Comparison of ENCODE assay signal across 26 cellular contexts in the genomic region with DNA sequence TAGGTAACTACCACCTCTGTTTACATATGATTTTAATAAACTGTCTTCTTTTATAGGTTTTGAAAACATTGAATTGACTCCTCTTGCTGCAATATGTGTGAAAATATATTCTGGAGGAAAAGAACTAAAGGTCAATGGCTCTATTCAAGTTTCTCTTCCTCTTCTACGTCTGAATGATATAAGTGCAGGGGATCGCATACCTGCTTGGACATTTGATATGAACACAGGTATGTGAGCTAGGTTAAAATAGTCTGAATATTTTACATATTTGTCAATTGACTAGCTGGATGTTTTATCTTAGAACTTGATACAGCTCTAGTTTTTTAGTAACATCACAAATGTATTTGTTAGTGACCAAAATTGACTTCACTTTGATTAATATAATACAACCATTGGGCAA.
"Had no signal": no experiment of that assay in that cellular context is flagged by ENCODE, and none has a peak within 500 bp of the region (broad histone marks: within the 10 kb centered on the region; RNA-seq: fewer than 3 reads in every experiment).

No MANE protein-coding gene starts in this region.

- H3K9ac ChIP-seq: parathyroid adenoma had no signal

- H3K4me3 ChIP-seq: dorsolateral prefrontal cortex, gastrocnemius medialis, left ventricle myocardium inferior, lower lobe of right lung, right atrium auricular region, smooth muscle cell, suprapubic skin, transverse colon, vagina had no signal

- H3K9me3 ChIP-seq: gastrocnemius medialis, left ventricle myocardium inferior, lower lobe of right lung, neutrophil, right atrium auricular region, suprapubic skin, transverse colon, vagina had no signal

- DNase-seq: cortex of kidney; dorsolateral prefrontal cortex; effector CD4-positive, alpha-beta T cell; foreskin fibroblast; gastrocnemius medialis; head of caudate nucleus; left colon; left ventricle myocardium inferior; lower lobe of right lung; natural killer cell; stimulated activated CD4-positive, alpha-beta T cell treated with anti-CD3 and anti-CD28 coated beads, Interleukin-12 subunit alpha, Interleukin-12 subunit beta, amount 100 ng/mL, for 4 hours; stimulated activated CD4-positive, alpha-beta T cell treated with anti-CD3 and anti-CD28 coated beads, Interleukin-1b, Interleukin-23, amount 100 ng/mL, for 48 hours; stimulated activated CD4-positive, alpha-beta T cell treated with anti-CD3 and anti-CD28 coated beads, Interleukin-4, amount 100 ng/mL, for 1 hour; stimulated activated CD8-positive, alpha-beta memory T cell treated with anti-CD3 and anti-CD28 coated beads, Interleukin-4, amount 100 ng/mL, for 48 hours; stimulated activated naive CD4-positive, alpha-beta T cell; stimulated activated naive CD8-positive, alpha-beta T cell treated with anti-CD3 and anti-CD28 coated beads, Interleukin-15, amount 100 ng/mL, for 72 hours; transverse colon had no signal

- H3K36me3 ChIP-seq: gastrocnemius medialis, lower lobe of right lung, neutrophil, right atrium auricular region, transverse colon had no signal

- H3K27ac ChIP-seq: epithelial cell of prostate, gastrocnemius medialis, left ventricle myocardium inferior, lower lobe of right lung, neutrophil, parathyroid adenoma, right atrium auricular region, suprapubic skin, transverse colon, vagina had no signal

- H3K79me2 ChIP-seq: parathyroid adenoma had no signal

- H3K27me3 ChIP-seq: dorsolateral prefrontal cortex, gastrocnemius medialis, neutrophil, right atrium auricular region, suprapubic skin, transverse colon, vagina had no signal

- H3K4me2 ChIP-seq: smooth muscle cell had no signal

- H3K4me1 ChIP-seq: gastrocnemius medialis, left ventricle myocardium inferior, lower lobe of right lung, parathyroid adenoma, right atrium auricular region, suprapubic skin, transverse colon, vagina had no signal

- H2AFZ ChIP-seq: parathyroid adenoma had no signal

- ATAC-seq: esophagus mucosa, gastrocnemius medialis, left colon, lower lobe of right lung, natural killer cell, sciatic nerve had no signal
